In genomic region chr12:47549258-47549657, GRCh38 we compare ENCODE assay signal across 15 cellular contexts.
DNase-seq lines count a peak whose midpoint lies in the region; ATAC-seq, FAIRE-seq and TF ChIP-seq lines count a peak whose summit lies in the region.
"Had no signal": no experiment of that assay in that cellular context is flagged by ENCODE, and none has a peak within 500 bp of the region (broad histone marks: within the 10 kb centered on the region; RNA-seq: fewer than 3 reads in every experiment).

No MANE protein-coding gene starts in this region.

- H3K27ac ChIP-seq in upper lobe of right lung = no peak overlapping the region
- H3K27ac ChIP-seq: 22Rv1 had no signal

- H3K4me1 ChIP-seq in upper lobe of right lung = no peaks in the 10 kb centered on the region

- H3K4me1 Mint-ChIP-seq in stimulated activated effector memory CD8-positive, alpha-beta T cell treated with anti-CD3 and anti-CD28 coated beads, Interleukin-12 subunit alpha, Interleukin-12 subunit beta, amount 100 ng/mL, for 72 hours = no peaks in the 10 kb centered on the region
- peaks cover 7% of the 10 kb centered on the region for H3K4me1 Mint-ChIP-seq in activated T-helper 2 cell treated with anti-CD3 and anti-CD28 coated beads, Interferon-gamma antibody, Interleukin-2, Interleukin-4, amounts not matched to agents 10 μg/mL and 5 μg/mL and 100 μg/mL, durations not matched to agents 14 hours and 24 hours and 36 hours (ENCODE audit: low read depth)

- H3K4me3 Mint-ChIP-seq in stimulated activated effector memory CD8-positive, alpha-beta T cell treated with anti-CD3 and anti-CD28 coated beads, Interleukin-12 subunit alpha, Interleukin-12 subunit beta, amount 100 ng/mL, for 72 hours = no peak overlapping the region
- no peak overlapping the region for H3K4me3 Mint-ChIP-seq in activated T-helper 2 cell treated with anti-CD3 and anti-CD28 coated beads, Interferon-gamma antibody, Interleukin-2, Interleukin-4, amounts not matched to agents 10 μg/mL and 5 μg/mL and 100 μg/mL, durations not matched to agents 14 hours and 24 hours and 36 hours (ENCODE audit: low read depth)
- H3K4me3 Mint-ChIP-seq: CD8-positive, alpha-beta memory T cell had no signal

- peak; percentile 9 for DNase-seq in NCI-H1105 treated with DMSO at 0.1 percent for 48 hours (lab: John Stamatoyannopoulos, UW)
- DNase-seq in NCI-H1105 (lab: John Stamatoyannopoulos, UW) = no peak
- DNase-seq in stimulated activated CD4-positive, alpha-beta T cell treated with anti-CD3 and anti-CD28 coated beads, Interleukin-15, amount 100 ng/mL, for 24 hours = peak; percentile 29
- no peak for DNase-seq in stimulated activated CD4-positive, alpha-beta T cell treated with anti-CD3 and anti-CD28 coated beads, Interleukin-12 subunit alpha, Interleukin-12 subunit beta, amount 100 ng/mL, for 4 hours
- DNase-seq in bronchial epithelial cell (ENCODE audit: low read depth) = peak; percentile 55
- DNase-seq in stimulated activated effector memory CD8-positive, alpha-beta T cell treated with anti-CD3 and anti-CD28 coated beads, Interleukin-12 subunit alpha, Interleukin-12 subunit beta, amount 100 ng/mL, for 72 hours (ENCODE audit: low spot score in 2 of 2) = no peak
- no peak for DNase-seq in upper lobe of right lung
- no peak for DNase-seq in activated T-helper 2 cell treated with anti-CD3 and anti-CD28 coated beads, Interferon-gamma antibody, Interleukin-2, Interleukin-4, amounts not matched to agents 10 μg/mL and 5 μg/mL and 100 μg/mL, durations not matched to agents 14 hours and 24 hours and 36 hours (ENCODE audit: low spot score)
- DNase-seq: CD8-positive, alpha-beta memory T cell; KBM-7; NCI-H1092; NCI-H1694 treated with DMSO at 0.1 percent for 48 hours had no signal

- FAIRE-seq in bronchial epithelial cell (lab: Jason Lieb, UNC) = no peak
- FAIRE-seq: H1, HTR-8/SVneo had no signal

- H3K27me3 ChIP-seq in bronchial epithelial cell (ENCODE audit: control insufficient read depth, insufficient read depth, low read length) (no peaks in the 10 kb centered on the region), upper lobe of right lung (no peaks in the 10 kb centered on the region)

- intact Hi-C loops in upper lobe of right lung (cut with DNase I) = no loop called here
- intact Hi-C loops in activated T-helper 2 cell treated with anti-CD3 and anti-CD28 coated beads, Interferon-gamma antibody, Interleukin-2, Interleukin-4, amounts not matched to agents 10 μg/mL and 5 μg/mL and 100 μg/mL, durations not matched to agents 14 hours and 24 hours and 36 hours (cut with micrococcal nuclease) = no loop called here

- ATAC-seq in stimulated activated effector memory CD8-positive, alpha-beta T cell treated with anti-CD3 and anti-CD28 coated beads, Interleukin-12 subunit alpha, Interleukin-12 subunit beta, amount 100 ng/mL, for 72 hours = peak; percentile 31
- no peak for ATAC-seq in upper lobe of right lung

- H3K4me3 ChIP-seq in bronchial epithelial cell (ENCODE audit: low read depth, low read length) (no peak overlapping the region), upper lobe of right lung (no peak overlapping the region)

- no peak for TF ChIP-seq CTCF in bronchial epithelial cell (IDR thresholded peaks at IDR 0.05; ENCODE audit: insufficient read depth, low read length, severe bottlenecking)
- TF ChIP-seq CTCF in upper lobe of right lung (IDR thresholded peaks at IDR 0.05) = no peak

- no peaks in the 10 kb centered on the region for H3K27me3 Mint-ChIP-seq in activated T-helper 2 cell treated with anti-CD3 and anti-CD28 coated beads, Interferon-gamma antibody, Interleukin-2, Interleukin-4, amounts not matched to agents 10 μg/mL and 5 μg/mL and 100 μg/mL, durations not matched to agents 14 hours and 24 hours and 36 hours (ENCODE audit: low read depth)

- H3K27ac Mint-ChIP-seq in stimulated activated effector memory CD8-positive, alpha-beta T cell treated with anti-CD3 and anti-CD28 coated beads, Interleukin-12 subunit alpha, Interleukin-12 subunit beta, amount 100 ng/mL, for 72 hours = no peak overlapping the region
- no peak overlapping the region for H3K27ac Mint-ChIP-seq in activated T-helper 2 cell treated with anti-CD3 and anti-CD28 coated beads, Interferon-gamma antibody, Interleukin-2, Interleukin-4, amounts not matched to agents 10 μg/mL and 5 μg/mL and 100 μg/mL, durations not matched to agents 14 hours and 24 hours and 36 hours
- H3K27ac Mint-ChIP-seq: CD8-positive, alpha-beta memory T cell had no signal

- no peaks in the 10 kb centered on the region for H3K36me3 Mint-ChIP-seq in stimulated activated effector memory CD8-positive, alpha-beta T cell treated with anti-CD3 and anti-CD28 coated beads, Interleukin-12 subunit alpha, Interleukin-12 subunit beta, amount 100 ng/mL, for 72 hours
- no peaks in the 10 kb centered on the region for H3K36me3 Mint-ChIP-seq in activated T-helper 2 cell treated with anti-CD3 and anti-CD28 coated beads, Interferon-gamma antibody, Interleukin-2, Interleukin-4, amounts not matched to agents 10 μg/mL and 5 μg/mL and 100 μg/mL, durations not matched to agents 14 hours and 24 hours and 36 hours (ENCODE audit: low read depth)

- H3K36me3 ChIP-seq in bronchial epithelial cell (ENCODE audit: control insufficient read depth, insufficient read depth, low read length) = no peaks in the 10 kb centered on the region
- H3K36me3 ChIP-seq in upper lobe of right lung = no peaks in the 10 kb centered on the region

- H3K9me3 ChIP-seq in upper lobe of right lung = no peaks in the 10 kb centered on the region

- H3K9me3 Mint-ChIP-seq in stimulated activated effector memory CD8-positive, alpha-beta T cell treated with anti-CD3 and anti-CD28 coated beads, Interleukin-12 subunit alpha, Interleukin-12 subunit beta, amount 100 ng/mL, for 72 hours = peaks cover 12% of the 10 kb centered on the region
- peaks cover 19% of the 10 kb centered on the region for H3K9me3 Mint-ChIP-seq in activated T-helper 2 cell treated with anti-CD3 and anti-CD28 coated beads, Interferon-gamma antibody, Interleukin-2, Interleukin-4, amounts not matched to agents 10 μg/mL and 5 μg/mL and 100 μg/mL, durations not matched to agents 14 hours and 24 hours and 36 hours

Comparison
In these comparisons a context has a peak if more than half of its experiments do, and no peak if none do; other contexts are left out.
1. DNase-seq: peak in NCI-H1105 treated with DMSO at 0.1 percent for 48 hours (single experiment), stimulated activated CD4-positive, alpha-beta T cell treated with anti-CD3 and anti-CD28 coated beads, Interleukin-15, amount 100 ng/mL, for 24 hours (single experiment) and bronchial epithelial cell (single experiment); none in NCI-H1105 (single experiment), stimulated activated CD4-positive, alpha-beta T cell treated with anti-CD3 and anti-CD28 coated beads, Interleukin-12 subunit alpha, Interleukin-12 subunit beta, amount 100 ng/mL, for 4 hours (single experiment), stimulated activated effector memory CD8-positive, alpha-beta T cell treated with anti-CD3 and anti-CD28 coated beads, Interleukin-12 subunit alpha, Interleukin-12 subunit beta, amount 100 ng/mL, for 72 hours (0 of 2), upper lobe of right lung (single experiment) and activated T-helper 2 cell treated with anti-CD3 and anti-CD28 coated beads, Interferon-gamma antibody, Interleukin-2, Interleukin-4, amounts not matched to agents 10 μg/mL and 5 μg/mL and 100 μg/mL, durations not matched to agents 14 hours and 24 hours and 36 hours (single experiment).